Comparison of ENCODE assay signal across 14 cellular contexts in genomic region chr16:51556694-51557327, GRCh38.
DNase-seq lines count a peak whose midpoint lies in the region; ATAC-seq, FAIRE-seq and TF ChIP-seq lines count a peak whose summit lies in the region.
"Had no signal": no experiment of that assay in that cellular context is flagged by ENCODE, and none has a peak within 500 bp of the region (broad histone marks: within the 10 kb centered on the region; RNA-seq: fewer than 3 reads in every experiment).

No MANE protein-coding gene starts in this region.

- DNase-seq in AG08396 (ENCODE audit: low spot score) = peak; percentile 70
- DNase-seq in LHCN-M2 (ENCODE audit: low read depth) = peak; percentile 83
- DNase-seq in bronchial epithelial cell (ENCODE audit: low read depth) = peak; percentile 86
- peak; percentile 5 to 47 for DNase-seq in lung microvascular endothelial cell (ENCODE audit: low read depth in 2 of 2)
- no peak for DNase-seq in kidney glomerular epithelial cell (lab: John Stamatoyannopoulos, UW)
- DNase-seq in NCI-H2227 treated with DMSO at 0.1 percent for 48 hours (lab: John Stamatoyannopoulos, UW) = no peak
- DNase-seq: caudate nucleus; COR-L47; naive thymus-derived CD8-positive, alpha-beta T cell; NCI-H1694; SHP77 treated with DMSO at 0.1 percent for 48 hours; stimulated activated CD4-positive, alpha-beta T cell treated with anti-CD3 and anti-CD28 coated beads, Interleukin-4, amount 100 ng/mL, for 1 hour had no signal

- ATAC-seq in GM21528 (IDR thresholded peaks at IDR 0.05; ENCODE audit: low FRiP score, unreplicated experiment) (no peak), HG02884 (IDR thresholded peaks at IDR 0.05; ENCODE audit: unreplicated experiment) (no peak)
- ATAC-seq: naive thymus-derived CD8-positive, alpha-beta T cell had no signal

- no peak for TF ChIP-seq CTCF in bronchial epithelial cell (IDR thresholded peaks at IDR 0.05; ENCODE audit: insufficient read depth, low read length, severe bottlenecking)

- no peaks in the 10 kb centered on the region for H3K36me3 ChIP-seq in bronchial epithelial cell (ENCODE audit: control insufficient read depth, insufficient read depth, low read length)

- H3K27me3 ChIP-seq in bronchial epithelial cell (ENCODE audit: control insufficient read depth, insufficient read depth, low read length) = no peaks in the 10 kb centered on the region

- no peak overlapping the region for H3K4me3 ChIP-seq in bronchial epithelial cell (ENCODE audit: low read depth, low read length)

- FAIRE-seq in bronchial epithelial cell (lab: Jason Lieb, UNC) = no peak

Comparison
In these comparisons a context has a peak if more than half of its experiments do, and no peak if none do; other contexts are left out.
1. DNase-seq: peak in AG08396 (single experiment), LHCN-M2 (single experiment), bronchial epithelial cell (single experiment) and lung microvascular endothelial cell (2 of 2); none in kidney glomerular epithelial cell (single experiment) and NCI-H2227 treated with DMSO at 0.1 percent for 48 hours (single experiment).